ENCODE assay signal across 19 cellular contexts in genomic region chrX:19545651-19546050, GRCh38. TPM values are rescaled to one million over a fixed set of nuclear protein-coding genes. Genes with fewer than 3 reads are reported as not detected.
DNase-seq lines count a peak whose midpoint lies in the region; ATAC-seq lines count a peak whose summit lies in the region.
"Had no signal": no experiment of that assay in that cellular context is flagged by ENCODE, and none has a peak within 500 bp of the region (broad histone marks: within the 10 kb centered on the region; RNA-seq: fewer than 3 reads in every experiment).

No MANE protein-coding gene starts in this region.

- CTCF ChIA-PET in activated CD8-positive, alpha-beta memory T cell treated with anti-CD3 and anti-CD28 coated beads, Interleukin-2, amount 10 ng/mL, durations not matched to agents 7 days and 5 days (lab: Charles Lee), result interaction anchor here (0.6 kb wide), 1 partner anchor 45 kb away, joined by 3 read pairs; no protein-coding TSS in a partner anchor

- no peaks in the 10 kb centered on the region for H3K9me3 Mint-ChIP-seq in activated CD8-positive, alpha-beta memory T cell treated with anti-CD3 and anti-CD28 coated beads, Interleukin-2, amount 10 ng/mL, durations not matched to agents 7 days and 5 days (ENCODE audit: low read depth)
- no peaks in the 10 kb centered on the region for H3K9me3 Mint-ChIP-seq in activated T-helper 1 cell treated with anti-CD3 and anti-CD28 coated beads, Interleukin-12 subunit alpha, Interleukin-12 subunit beta, Interleukin-2, Interleukin-4 antibody, amounts not matched to agents 30 ng/mL and 10 ng/mL and 1 ng/mL, durations not matched to agents 14 hours and 24 hours and 36 hours
- no peaks in the 10 kb centered on the region for H3K9me3 Mint-ChIP-seq in effector memory CD8-positive, alpha-beta T cell
- H3K9me3 Mint-ChIP-seq: HFFc6 had no signal

- H4K8ac ChIP-seq in mesenchymal stem cell (ENCODE audit: low read length), result no peak overlapping the region

- peaks cover 2% of the 10 kb centered on the region for H3K79me1 ChIP-seq in mesenchymal stem cell (replicated peaks; ENCODE audit: low read length, poor library complexity, severe bottlenecking)

- no peaks in the 10 kb centered on the region for H3K27me3 ChIP-seq in mesenchymal stem cell (ENCODE audit: control insufficient read depth in 1 of 2, insufficient read depth in 1 of 2, low read length in 2 of 2)
- H3K27me3 ChIP-seq: BLaER1 treated with 17β-estradiol and CSF1 and Interleukin-3, amounts not matched to agents 10 nM and 100 nM; MG63 had no signal

- H3K4ac ChIP-seq in mesenchymal stem cell (ENCODE audit: low read depth in 1 of 2, low read length in 2 of 2), result no peak overlapping the region

- H4K91ac ChIP-seq in mesenchymal stem cell (ENCODE audit: low read length), result no peak overlapping the region

- no peaks in the 10 kb centered on the region for H3K4me1 ChIP-seq in mesenchymal stem cell (ENCODE audit: control insufficient read depth, insufficient read depth, low read depth, low read length)
- H3K4me1 ChIP-seq: A549 had no signal

- H2BK5ac ChIP-seq in mesenchymal stem cell (ENCODE audit: low read depth, low read length, poor library complexity, severe bottlenecking), result no peak overlapping the region

- H3K18ac ChIP-seq in mesenchymal stem cell (ENCODE audit: low read depth in 1 of 2, low read length in 2 of 2), result no peak overlapping the region

- H3K9me3 ChIP-seq in mesenchymal stem cell (ENCODE audit: control insufficient read depth, low read length), result no peaks in the 10 kb centered on the region
- H3K9me3 ChIP-seq: A549; BLaER1 treated with 17β-estradiol and CSF1 and Interleukin-3, amounts not matched to agents 10 nM and 100 nM; MG63 had no signal

- peaks cover 44% of the 10 kb centered on the region for H3K36me3 Mint-ChIP-seq in activated CD8-positive, alpha-beta memory T cell treated with anti-CD3 and anti-CD28 coated beads, Interleukin-2, amount 10 ng/mL, durations not matched to agents 7 days and 5 days
- H3K36me3 Mint-ChIP-seq in activated T-helper 1 cell treated with anti-CD3 and anti-CD28 coated beads, Interleukin-12 subunit alpha, Interleukin-12 subunit beta, Interleukin-2, Interleukin-4 antibody, amounts not matched to agents 30 ng/mL and 10 ng/mL and 1 ng/mL, durations not matched to agents 14 hours and 24 hours and 36 hours (ENCODE audit: low read depth), result peaks cover 42% of the 10 kb centered on the region
- peaks cover 69% of the 10 kb centered on the region for H3K36me3 Mint-ChIP-seq in effector memory CD8-positive, alpha-beta T cell (ENCODE audit: insufficient read depth)

- ATAC-seq in activated CD8-positive, alpha-beta memory T cell treated with anti-CD3 and anti-CD28 coated beads, Interleukin-2, amount 10 ng/mL, durations not matched to agents 7 days and 5 days, result no peak
- no peak for ATAC-seq in effector memory CD8-positive, alpha-beta T cell (replicated peaks)
- ATAC-seq: A549, HepG2 had no signal

- no peaks in the 10 kb centered on the region for H3K27me3 Mint-ChIP-seq in activated CD8-positive, alpha-beta memory T cell treated with anti-CD3 and anti-CD28 coated beads, Interleukin-2, amount 10 ng/mL, durations not matched to agents 7 days and 5 days
- H3K27me3 Mint-ChIP-seq in activated T-helper 1 cell treated with anti-CD3 and anti-CD28 coated beads, Interleukin-12 subunit alpha, Interleukin-12 subunit beta, Interleukin-2, Interleukin-4 antibody, amounts not matched to agents 30 ng/mL and 10 ng/mL and 1 ng/mL, durations not matched to agents 14 hours and 24 hours and 36 hours (ENCODE audit: insufficient read depth), result no peaks in the 10 kb centered on the region
- H3K27me3 Mint-ChIP-seq in effector memory CD8-positive, alpha-beta T cell, result no peaks in the 10 kb centered on the region

- no peak overlapping the region for H3K4me3 ChIP-seq in mesenchymal stem cell (ENCODE audit: insufficient read depth in 1 of 2, low read depth in 1 of 2, low read length in 2 of 2)
- H3K4me3 ChIP-seq: A549; BLaER1 treated with 17β-estradiol and CSF1 and Interleukin-3, amounts not matched to agents 10 nM and 100 nM; MG63 had no signal

- H3K27ac ChIP-seq in mesenchymal stem cell (ENCODE audit: low read length, poor library complexity, severe bottlenecking), result no peak overlapping the region
- H3K27ac ChIP-seq: A549; BLaER1 treated with 17β-estradiol and CSF1 and Interleukin-3, amounts not matched to agents 10 nM and 100 nM had no signal

- peaks cover 31% of the 10 kb centered on the region for H3K4me1 Mint-ChIP-seq in activated CD8-positive, alpha-beta memory T cell treated with anti-CD3 and anti-CD28 coated beads, Interleukin-2, amount 10 ng/mL, durations not matched to agents 7 days and 5 days
- H3K4me1 Mint-ChIP-seq in activated T-helper 1 cell treated with anti-CD3 and anti-CD28 coated beads, Interleukin-12 subunit alpha, Interleukin-12 subunit beta, Interleukin-2, Interleukin-4 antibody, amounts not matched to agents 30 ng/mL and 10 ng/mL and 1 ng/mL, durations not matched to agents 14 hours and 24 hours and 36 hours (ENCODE audit: low read depth), result peaks cover 44% of the 10 kb centered on the region
- peaks cover 3 to 28% of the 10 kb centered on the region in 2 donors for H3K4me1 Mint-ChIP-seq in effector memory CD8-positive, alpha-beta T cell (ENCODE audit: low read depth in 2 of 2)

- no peak overlapping the region for H2AFZ ChIP-seq in mesenchymal stem cell (ENCODE audit: low read depth, low read length)

- H3K4me3 Mint-ChIP-seq in activated CD8-positive, alpha-beta memory T cell treated with anti-CD3 and anti-CD28 coated beads, Interleukin-2, amount 10 ng/mL, durations not matched to agents 7 days and 5 days, result no peak overlapping the region
- H3K4me3 Mint-ChIP-seq in activated T-helper 1 cell treated with anti-CD3 and anti-CD28 coated beads, Interleukin-12 subunit alpha, Interleukin-12 subunit beta, Interleukin-2, Interleukin-4 antibody, amounts not matched to agents 30 ng/mL and 10 ng/mL and 1 ng/mL, durations not matched to agents 14 hours and 24 hours and 36 hours, result no peak overlapping the region
- no peak overlapping the region for H3K4me3 Mint-ChIP-seq in effector memory CD8-positive, alpha-beta T cell
- H3K4me3 Mint-ChIP-seq: HFFc6 had no signal

- H3K4me2 ChIP-seq in mesenchymal stem cell (ENCODE audit: low read length, poor library complexity, severe bottlenecking), result no peak overlapping the region
- H3K4me2 ChIP-seq: A549; BLaER1 treated with 17β-estradiol and CSF1 and Interleukin-3, amounts not matched to agents 10 nM and 100 nM had no signal

- H3K23ac ChIP-seq in mesenchymal stem cell (ENCODE audit: low read length in 2 of 2), result no peak overlapping the region

- H3K9ac ChIP-seq in mesenchymal stem cell (ENCODE audit: low read length), result no peak overlapping the region
- H3K9ac ChIP-seq: BLaER1 treated with 17β-estradiol and CSF1 and Interleukin-3, amounts not matched to agents 10 nM and 100 nM had no signal

- H2BK12ac ChIP-seq in mesenchymal stem cell (ENCODE audit: low read length in 2 of 2), result no peak overlapping the region

- no peak overlapping the region for H2BK15ac ChIP-seq in mesenchymal stem cell (ENCODE audit: low read depth, poor library complexity, severe bottlenecking)

- intact Hi-C loops in activated T-helper 1 cell treated with anti-CD3 and anti-CD28 coated beads, Interleukin-12 subunit alpha, Interleukin-12 subunit beta, Interleukin-2, Interleukin-4 antibody, amounts not matched to agents 30 ng/mL and 10 ng/mL and 1 ng/mL, durations not matched to agents 14 hours and 24 hours and 36 hours (cut with micrococcal nuclease), result loop anchor here (2.0 to 5.0 kb wide), 3 partner anchors 47 to 447 kb away; partner anchors contain the start of gene BCLAF3

- peaks cover 20 to 68% of the 10 kb centered on the region in 2 experiments for H3K36me3 ChIP-seq in mesenchymal stem cell (ENCODE audit: control insufficient read depth in 1 of 2, insufficient read depth in 2 of 2, low read depth in 1 of 2, low read length in 2 of 2)
- H3K36me3 ChIP-seq: MG63 had no signal

- no peak overlapping the region for H2BK120ac ChIP-seq in mesenchymal stem cell (ENCODE audit: low read depth, low read length)

- H3K14ac ChIP-seq in mesenchymal stem cell (ENCODE audit: low read length in 2 of 2), result no peak overlapping the region

- 51% methylated on average over 6 of the region's 9 CpGs for WGBS in mesenchymal stem cell

- no peak for DNase-seq in activated CD8-positive, alpha-beta memory T cell treated with anti-CD3 and anti-CD28 coated beads, Interleukin-2, amount 10 ng/mL, durations not matched to agents 7 days and 5 days
- no peak for DNase-seq in activated CD8-positive, alpha-beta memory T cell treated with anti-CD3 and anti-CD28 coated beads for 24 hours
- DNase-seq in ELF-1 (ENCODE audit: low read depth, low spot score) (peak; percentile 14), mesenchymal stem cell (peak; percentile 7), HT-29 (ENCODE audit: low spot score) (no peak), H4 (ENCODE audit: low spot score) (no peak)
- no peak for DNase-seq in activated T-helper 1 cell treated with anti-CD3 and anti-CD28 coated beads, Interleukin-12 subunit alpha, Interleukin-12 subunit beta, Interleukin-2, Interleukin-4 antibody, amounts not matched to agents 30 ng/mL and 10 ng/mL and 1 ng/mL, durations not matched to agents 14 hours and 24 hours and 36 hours (ENCODE audit: low spot score)
- DNase-seq in effector memory CD8-positive, alpha-beta T cell, result no peak
- DNase-seq: GOT3, HFFc6, MG63, NCI-H1092, NCI-H146, NCI-H2081 treated with DMSO at 0.1 percent for 48 hours, NCI-H510A, NCI-H82 had no signal

- H2AK5ac ChIP-seq in mesenchymal stem cell (ENCODE audit: low read length, severe bottlenecking), result no peak overlapping the region

- H3K27ac Mint-ChIP-seq in activated CD8-positive, alpha-beta memory T cell treated with anti-CD3 and anti-CD28 coated beads, Interleukin-2, amount 10 ng/mL, durations not matched to agents 7 days and 5 days, result peak overlapping the region; percentile 6
- peak overlapping the region; percentile 42 for H3K27ac Mint-ChIP-seq in activated T-helper 1 cell treated with anti-CD3 and anti-CD28 coated beads, Interleukin-12 subunit alpha, Interleukin-12 subunit beta, Interleukin-2, Interleukin-4 antibody, amounts not matched to agents 30 ng/mL and 10 ng/mL and 1 ng/mL, durations not matched to agents 14 hours and 24 hours and 36 hours
- H3K27ac Mint-ChIP-seq in effector memory CD8-positive, alpha-beta T cell, result no peak overlapping the region
- H3K27ac Mint-ChIP-seq: HFFc6 had no signal

RNA-seq across cellular contexts. Expression of gene MAP3K15, which starts 30.3 kb away (rescaled TPM):
- under 1 TPM; 0.21 to 0.38 TPM for total RNA-seq in activated CD8-positive, alpha-beta memory T cell treated with anti-CD3 and anti-CD28 coated beads, Interleukin-2, amount 10 ng/mL, durations not matched to agents 7 days and 5 days
- total RNA-seq in activated T-helper 1 cell treated with anti-CD3 and anti-CD28 coated beads, Interleukin-12 subunit alpha, Interleukin-12 subunit beta, Interleukin-2, Interleukin-4 antibody, amounts not matched to agents 30 ng/mL and 10 ng/mL and 1 ng/mL, durations not matched to agents 14 hours and 24 hours and 36 hours, result 0.10 and 0.18 TPM in 2 replicates
- 0.26 TPM for polyA plus RNA-seq in mesenchymal stem cell (2013, experiment 1 of 2)
- 0.21 TPM for polyA plus RNA-seq in mesenchymal stem cell (2013, experiment 2 of 2)
- total RNA-seq in HT-29 (2014; rRNA removed; shearing (Covaris generic)), result 0.26 TPM in 1 of 2 replicates, not detected in the other
- 0.50 and 1.4 TPM in 2 replicates for total RNA-seq in H4 (2014; rRNA removed; shearing (Covaris generic))

Comparison
In these comparisons a context has a peak if more than half of its experiments do, and no peak if none do; other contexts are left out.
1. DNase-seq: peak in ELF-1 (single experiment) and mesenchymal stem cell (single experiment); none in activated CD8-positive, alpha-beta memory T cell treated with anti-CD3 and anti-CD28 coated beads, Interleukin-2, amount 10 ng/mL, durations not matched to agents 7 days and 5 days (single experiment), activated CD8-positive, alpha-beta memory T cell treated with anti-CD3 and anti-CD28 coated beads for 24 hours (single experiment), activated T-helper 1 cell treated with anti-CD3 and anti-CD28 coated beads, Interleukin-12 subunit alpha, Interleukin-12 subunit beta, Interleukin-2, Interleukin-4 antibody, amounts not matched to agents 30 ng/mL and 10 ng/mL and 1 ng/mL, durations not matched to agents 14 hours and 24 hours and 36 hours (single experiment), HT-29 (single experiment), effector memory CD8-positive, alpha-beta T cell (0 of 3) and H4 (single experiment).
2. H3K27ac Mint-ChIP-seq: peak in activated CD8-positive, alpha-beta memory T cell treated with anti-CD3 and anti-CD28 coated beads, Interleukin-2, amount 10 ng/mL, durations not matched to agents 7 days and 5 days (single experiment) and activated T-helper 1 cell treated with anti-CD3 and anti-CD28 coated beads, Interleukin-12 subunit alpha, Interleukin-12 subunit beta, Interleukin-2, Interleukin-4 antibody, amounts not matched to agents 30 ng/mL and 10 ng/mL and 1 ng/mL, durations not matched to agents 14 hours and 24 hours and 36 hours (single experiment); none in effector memory CD8-positive, alpha-beta T cell (0 of 2).